In genomic region chr1:168498159-168498609, GRCh38 we compare ENCODE assay signal across 1 cellular context.
TF ChIP-seq lines count a peak whose summit lies in the region.

No MANE protein-coding gene starts in this region.

TF ChIP-seq in SK-N-SH, 30 proteins besides CTCF, POLR2A, EP300 and RAD21 (continued from another document):
- TF ChIP-seq ZBTB33 (IDR thresholded peaks at IDR 0.05; ENCODE audit: borderline replicate concordance, low read depth), result no peak
- peak; percentile 40; the same call in 1 of the 2 replicates for TF ChIP-seq TEAD4 (IDR thresholded peaks at IDR 0.05; ENCODE audit: borderline replicate concordance, insufficient read depth)
- peak; percentile 85 for TF ChIP-seq PBX3 (IDR thresholded peaks at IDR 0.05)
- TF ChIP-seq MXI1 (IDR thresholded peaks at IDR 0.05; ENCODE audit: low read depth, low read length), result no peak
- TF ChIP-seq CHD2 (IDR thresholded peaks at IDR 0.05; ENCODE audit: low read length, partially characterized antibody), result no peak
- TF ChIP-seq FOXJ3 (CRISPR knock-in tag; IDR thresholded peaks at IDR 0.05), result no peak
- no peak for TF ChIP-seq GATA2 (CRISPR knock-in tag; IDR thresholded peaks at IDR 0.05)
- peak; percentile 68; the same call in 1 of the 2 replicates for TF ChIP-seq NFIC (IDR thresholded peaks at IDR 0.05; ENCODE audit: borderline replicate concordance)
- peak; percentile 96 for TF ChIP-seq TCF12 (IDR thresholded peaks at IDR 0.05)
- TF ChIP-seq RCOR1 (IDR thresholded peaks at IDR 0.05; ENCODE audit: low read length), result no peak
- TF ChIP-seq MAX (IDR thresholded peaks at IDR 0.05; ENCODE audit: low read depth), result no peak
- TF ChIP-seq EZH2phosphoT487 (IDR thresholded peaks at IDR 0.05; ENCODE audit: borderline replicate concordance, low read depth), result no peak
- 0 out of 2 replicates have a peak, but pooled peaks have one; percentile 48 for TF ChIP-seq SIN3A (IDR thresholded peaks at IDR 0.05; ENCODE audit: borderline replicate concordance, low read depth, low read length)
- TF ChIP-seq REST (IDR thresholded peaks at IDR 0.05; ENCODE audit: low read depth, low read length), result no peak; the same call in 1 of the 2 replicates
- peak; percentile 30; the same call in 1 of the 2 replicates for TF ChIP-seq FOSL2 (IDR thresholded peaks at IDR 0.05; ENCODE audit: borderline replicate concordance, low read depth)
- TF ChIP-seq JUND (IDR thresholded peaks at IDR 0.05), result peak; percentile 31; the same call in 1 of the 2 replicates
- TF ChIP-seq YY1 (IDR thresholded peaks at IDR 0.05; ENCODE audit: low read depth), result no peak
- TF ChIP-seq RFX5 (IDR thresholded peaks at IDR 0.05; ENCODE audit: low read length), result no peak
- TF ChIP-seq POLR2AphosphoS5 (IDR thresholded peaks at IDR 0.05; ENCODE audit: low read depth, low read length), result peak; percentile 71; the same call in 1 of the 2 replicates
- TF ChIP-seq MEF2A (IDR thresholded peaks at IDR 0.05; ENCODE audit: borderline replicate concordance, low read depth), result peak; percentile 96
- TF ChIP-seq FOXM1 (IDR thresholded peaks at IDR 0.05; ENCODE audit: low read depth), result peak; percentile 57; the same call in 1 of the 2 replicates
- peak; percentile 62; the same call in 1 of the 2 replicates for TF ChIP-seq RXRA (IDR thresholded peaks at IDR 0.05; ENCODE audit: borderline replicate concordance, low read depth)
